In the genomic region with DNA sequence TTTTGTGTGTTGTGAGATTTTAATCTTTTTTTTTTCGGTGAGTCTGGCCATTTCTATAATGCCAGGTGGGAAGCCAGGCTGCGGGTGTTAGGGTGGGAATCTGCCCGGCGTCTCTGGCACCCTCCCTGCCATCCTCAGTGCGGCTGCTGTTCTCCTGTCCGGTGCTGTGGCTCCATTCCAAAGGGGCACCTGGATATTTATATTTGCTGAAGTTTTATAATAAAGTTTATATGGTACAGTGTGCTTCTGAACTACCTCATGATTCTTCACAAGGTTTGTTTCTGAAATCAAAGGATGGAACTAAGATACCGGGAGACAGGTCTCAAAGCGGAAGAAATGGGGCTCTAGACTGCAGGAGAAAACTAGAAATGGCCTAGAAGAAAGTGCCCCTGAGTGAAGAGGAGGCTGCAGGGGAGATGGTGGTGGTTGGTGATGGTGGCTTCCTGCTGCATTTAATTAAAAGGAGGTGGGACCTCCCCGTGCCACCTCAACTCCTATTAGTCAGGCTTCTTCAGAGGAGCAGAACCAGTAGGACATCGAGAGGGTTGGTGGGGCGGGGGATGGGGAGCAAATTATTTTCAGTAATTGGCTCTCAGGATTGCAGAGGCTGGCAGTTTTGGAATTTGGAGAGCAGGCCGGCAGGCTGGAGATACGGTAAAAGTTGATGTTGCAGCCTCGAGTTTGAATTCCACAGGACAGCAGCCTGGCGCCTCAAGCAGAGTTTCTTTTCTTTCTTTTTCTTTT, we compare ENCODE assay signal across 1 cellular context.
TF ChIP-seq lines count a peak whose summit lies in the region.

No MANE protein-coding gene starts in this region.

TF ChIP-seq in WTC11, 78 proteins besides CTCF, POLR2A, EP300 and RAD21 (continued from another document):
- TF ChIP-seq, protein P1, sequence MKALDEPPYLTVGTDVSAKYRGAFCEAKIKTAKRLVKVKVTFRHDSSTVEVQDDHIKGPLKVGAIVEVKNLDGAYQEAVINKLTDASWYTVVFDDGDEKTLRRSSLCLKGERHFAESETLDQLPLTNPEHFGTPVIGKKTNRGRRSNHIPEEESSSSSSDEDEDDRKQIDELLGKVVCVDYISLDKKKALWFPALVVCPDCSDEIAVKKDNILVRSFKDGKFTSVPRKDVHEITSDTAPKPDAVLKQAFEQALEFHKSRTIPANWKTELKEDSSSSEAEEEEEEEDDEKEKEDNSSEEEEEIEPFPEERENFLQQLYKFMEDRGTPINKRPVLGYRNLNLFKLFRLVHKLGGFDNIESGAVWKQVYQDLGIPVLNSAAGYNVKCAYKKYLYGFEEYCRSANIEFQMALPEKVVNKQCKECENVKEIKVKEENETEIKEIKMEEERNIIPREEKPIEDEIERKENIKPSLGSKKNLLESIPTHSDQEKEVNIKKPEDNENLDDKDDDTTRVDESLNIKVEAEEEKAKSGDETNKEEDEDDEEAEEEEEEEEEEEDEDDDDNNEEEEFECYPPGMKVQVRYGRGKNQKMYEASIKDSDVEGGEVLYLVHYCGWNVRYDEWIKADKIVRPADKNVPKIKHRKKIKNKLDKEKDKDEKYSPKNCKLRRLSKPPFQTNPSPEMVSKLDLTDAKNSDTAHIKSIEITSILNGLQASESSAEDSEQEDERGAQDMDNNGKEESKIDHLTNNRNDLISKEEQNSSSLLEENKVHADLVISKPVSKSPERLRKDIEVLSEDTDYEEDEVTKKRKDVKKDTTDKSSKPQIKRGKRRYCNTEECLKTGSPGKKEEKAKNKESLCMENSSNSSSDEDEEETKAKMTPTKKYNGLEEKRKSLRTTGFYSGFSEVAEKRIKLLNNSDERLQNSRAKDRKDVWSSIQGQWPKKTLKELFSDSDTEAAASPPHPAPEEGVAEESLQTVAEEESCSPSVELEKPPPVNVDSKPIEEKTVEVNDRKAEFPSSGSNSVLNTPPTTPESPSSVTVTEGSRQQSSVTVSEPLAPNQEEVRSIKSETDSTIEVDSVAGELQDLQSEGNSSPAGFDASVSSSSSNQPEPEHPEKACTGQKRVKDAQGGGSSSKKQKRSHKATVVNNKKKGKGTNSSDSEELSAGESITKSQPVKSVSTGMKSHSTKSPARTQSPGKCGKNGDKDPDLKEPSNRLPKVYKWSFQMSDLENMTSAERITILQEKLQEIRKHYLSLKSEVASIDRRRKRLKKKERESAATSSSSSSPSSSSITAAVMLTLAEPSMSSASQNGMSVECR (CRISPR knock-in tag; IDR thresholded peaks at IDR 0.05; ENCODE audit: borderline replicate concordance), result no peak
- no peak for TF ChIP-seq RELA (CRISPR knock-in tag; IDR thresholded peaks at IDR 0.05; ENCODE audit: borderline replicate concordance)
